ENCODE assay signal across 11 cellular contexts in genomic region chr5:124660229-124661093, GRCh38.
DNase-seq lines count a peak whose midpoint lies in the region; ATAC-seq lines count a peak whose summit lies in the region.
"Had no signal": no experiment of that assay in that cellular context is flagged by ENCODE, and none has a peak within 500 bp of the region (broad histone marks: within the 10 kb centered on the region; RNA-seq: fewer than 3 reads in every experiment).

No MANE protein-coding gene starts in this region.

- no peak overlapping the region for H3K27ac Mint-ChIP-seq in activated CD4-positive, alpha-beta T cell treated with anti-CD3 and anti-CD28 coated beads, Interleukin-2, amount 10 ng/mL, durations not matched to agents 24 days and 14 days
- H3K27ac Mint-ChIP-seq: activated CD8-positive, alpha-beta memory T cell treated with anti-CD3 and anti-CD28 coated beads, Interleukin-2, amount 10 ng/mL, durations not matched to agents 7 days and 5 days; effector memory CD8-positive, alpha-beta T cell had no signal

- no peak overlapping the region for H3K4me3 Mint-ChIP-seq in activated CD4-positive, alpha-beta T cell treated with anti-CD3 and anti-CD28 coated beads, Interleukin-2, amount 10 ng/mL, durations not matched to agents 24 days and 14 days
- H3K4me3 Mint-ChIP-seq: activated CD8-positive, alpha-beta memory T cell treated with anti-CD3 and anti-CD28 coated beads, Interleukin-2, amount 10 ng/mL, durations not matched to agents 7 days and 5 days; effector memory CD8-positive, alpha-beta T cell had no signal

- peaks cover 9% of the 10 kb centered on the region for H3K27me3 Mint-ChIP-seq in activated CD4-positive, alpha-beta T cell treated with anti-CD3 and anti-CD28 coated beads, Interleukin-2, amount 10 ng/mL, durations not matched to agents 24 days and 14 days
- H3K27me3 Mint-ChIP-seq: activated CD8-positive, alpha-beta memory T cell treated with anti-CD3 and anti-CD28 coated beads, Interleukin-2, amount 10 ng/mL, durations not matched to agents 7 days and 5 days; effector memory CD8-positive, alpha-beta T cell; naive B cell had no signal

- DNase-seq in AG08395 (ENCODE audit: low spot score) (peak; percentile 31), NCI-H226 (peak; percentile 90), dermis blood vessel endothelial cell (peak; percentile 75), mucosa of gallbladder (ENCODE audit: low spot score) (peak; percentile 49), occipital lobe (lab: John Stamatoyannopoulos, UW) (no peak)
- no peak for DNase-seq in activated CD4-positive, alpha-beta T cell treated with anti-CD3 and anti-CD28 coated beads, Interleukin-2, amount 10 ng/mL, durations not matched to agents 24 days and 14 days
- DNase-seq: activated CD8-positive, alpha-beta memory T cell treated with anti-CD3 and anti-CD28 coated beads, Interleukin-2, amount 10 ng/mL, durations not matched to agents 7 days and 5 days; effector memory CD8-positive, alpha-beta T cell; naive B cell had no signal

- intact Hi-C loops in activated CD4-positive, alpha-beta T cell treated with anti-CD3 and anti-CD28 coated beads, Interleukin-2, amount 10 ng/mL, durations not matched to agents 24 days and 14 days (cut with micrococcal nuclease) = no loop called here

- no peaks in the 10 kb centered on the region for H3K4me1 Mint-ChIP-seq in activated CD4-positive, alpha-beta T cell treated with anti-CD3 and anti-CD28 coated beads, Interleukin-2, amount 10 ng/mL, durations not matched to agents 24 days and 14 days
- H3K4me1 Mint-ChIP-seq: activated CD8-positive, alpha-beta memory T cell treated with anti-CD3 and anti-CD28 coated beads, Interleukin-2, amount 10 ng/mL, durations not matched to agents 7 days and 5 days had no signal

- ATAC-seq in GM21576 (IDR thresholded peaks at IDR 0.05; ENCODE audit: unreplicated experiment) (no peak), GM18520 (IDR thresholded peaks at IDR 0.05; ENCODE audit: unreplicated experiment) (no peak)
- ATAC-seq: activated CD8-positive, alpha-beta memory T cell treated with anti-CD3 and anti-CD28 coated beads, Interleukin-2, amount 10 ng/mL, durations not matched to agents 7 days and 5 days; effector memory CD8-positive, alpha-beta T cell had no signal

- H3K9me3 Mint-ChIP-seq in activated CD4-positive, alpha-beta T cell treated with anti-CD3 and anti-CD28 coated beads, Interleukin-2, amount 10 ng/mL, durations not matched to agents 24 days and 14 days = no peaks in the 10 kb centered on the region
- H3K9me3 Mint-ChIP-seq: effector memory CD8-positive, alpha-beta T cell; naive B cell had no signal

- no peaks in the 10 kb centered on the region for H3K36me3 Mint-ChIP-seq in activated CD4-positive, alpha-beta T cell treated with anti-CD3 and anti-CD28 coated beads, Interleukin-2, amount 10 ng/mL, durations not matched to agents 24 days and 14 days (ENCODE audit: low read depth)
- H3K36me3 Mint-ChIP-seq: activated CD8-positive, alpha-beta memory T cell treated with anti-CD3 and anti-CD28 coated beads, Interleukin-2, amount 10 ng/mL, durations not matched to agents 7 days and 5 days; naive B cell had no signal

Comparison
In these comparisons a context has a peak if more than half of its experiments do, and no peak if none do; other contexts are left out.
1. DNase-seq: peak in AG08395 (single experiment), NCI-H226 (single experiment), dermis blood vessel endothelial cell (single experiment) and mucosa of gallbladder (single experiment); none in occipital lobe (single experiment) and activated CD4-positive, alpha-beta T cell treated with anti-CD3 and anti-CD28 coated beads, Interleukin-2, amount 10 ng/mL, durations not matched to agents 24 days and 14 days (single experiment).